1 cellular context compared by ENCODE assay signal in genomic region chr3:44326515-44326914, GRCh38.
TF ChIP-seq lines count a peak whose summit lies in the region.

No MANE protein-coding gene starts in this region.

TF ChIP-seq in K562, 482 proteins besides CTCF, POLR2A, EP300 and RAD21 (continued from another document):
- TF ChIP-seq, protein P1, sequence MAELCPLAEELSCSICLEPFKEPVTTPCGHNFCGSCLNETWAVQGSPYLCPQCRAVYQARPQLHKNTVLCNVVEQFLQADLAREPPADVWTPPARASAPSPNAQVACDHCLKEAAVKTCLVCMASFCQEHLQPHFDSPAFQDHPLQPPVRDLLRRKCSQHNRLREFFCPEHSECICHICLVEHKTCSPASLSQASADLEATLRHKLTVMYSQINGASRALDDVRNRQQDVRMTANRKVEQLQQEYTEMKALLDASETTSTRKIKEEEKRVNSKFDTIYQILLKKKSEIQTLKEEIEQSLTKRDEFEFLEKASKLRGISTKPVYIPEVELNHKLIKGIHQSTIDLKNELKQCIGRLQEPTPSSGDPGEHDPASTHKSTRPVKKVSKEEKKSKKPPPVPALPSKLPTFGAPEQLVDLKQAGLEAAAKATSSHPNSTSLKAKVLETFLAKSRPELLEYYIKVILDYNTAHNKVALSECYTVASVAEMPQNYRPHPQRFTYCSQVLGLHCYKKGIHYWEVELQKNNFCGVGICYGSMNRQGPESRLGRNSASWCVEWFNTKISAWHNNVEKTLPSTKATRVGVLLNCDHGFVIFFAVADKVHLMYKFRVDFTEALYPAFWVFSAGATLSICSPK (IDR thresholded peaks at IDR 0.05; ENCODE audit: borderline replicate concordance): no peak
- TF ChIP-seq ZNF583 (CRISPR knock-in tag; IDR thresholded peaks at IDR 0.05) (no peak), HES1 (IDR thresholded peaks at IDR 0.05; ENCODE audit: low read depth) (no peak)
- TF ChIP-seq, protein P2, sequence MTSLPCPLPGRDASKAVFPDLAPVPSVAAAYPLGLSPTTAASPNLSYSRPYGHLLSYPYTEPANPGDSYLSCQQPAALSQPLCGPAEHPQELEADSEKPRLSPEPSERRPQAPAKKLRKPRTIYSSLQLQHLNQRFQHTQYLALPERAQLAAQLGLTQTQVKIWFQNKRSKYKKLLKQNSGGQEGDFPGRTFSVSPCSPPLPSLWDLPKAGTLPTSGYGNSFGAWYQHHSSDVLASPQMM (CRISPR knock-in tag; IDR thresholded peaks at IDR 0.05): no peak
